ENCODE assay signal across 1 cellular context in the genomic region with DNA sequence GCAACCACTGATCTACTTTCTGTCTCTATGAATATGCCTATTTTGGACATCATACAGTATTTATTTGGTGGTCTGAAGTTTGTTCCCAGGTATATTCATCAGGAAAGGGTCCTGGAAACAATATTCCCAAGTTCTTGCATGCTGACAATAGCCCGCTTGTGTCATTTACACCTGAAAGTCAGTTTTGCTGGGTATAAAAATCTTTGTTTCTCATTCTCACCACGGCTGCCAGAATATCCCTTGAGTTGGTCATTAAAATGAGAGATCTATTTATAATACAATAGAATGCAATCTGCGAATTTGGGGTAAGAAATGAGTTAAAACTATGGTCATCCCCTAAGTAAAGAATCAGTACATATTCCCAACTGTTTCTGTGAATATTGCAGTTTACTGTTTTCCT.
TF ChIP-seq lines count a peak whose summit lies in the region.

No MANE protein-coding gene starts in this region.

TF ChIP-seq in HEK293, 187 proteins besides CTCF, POLR2A, EP300 and RAD21:
- TF ChIP-seq, protein P1, sequence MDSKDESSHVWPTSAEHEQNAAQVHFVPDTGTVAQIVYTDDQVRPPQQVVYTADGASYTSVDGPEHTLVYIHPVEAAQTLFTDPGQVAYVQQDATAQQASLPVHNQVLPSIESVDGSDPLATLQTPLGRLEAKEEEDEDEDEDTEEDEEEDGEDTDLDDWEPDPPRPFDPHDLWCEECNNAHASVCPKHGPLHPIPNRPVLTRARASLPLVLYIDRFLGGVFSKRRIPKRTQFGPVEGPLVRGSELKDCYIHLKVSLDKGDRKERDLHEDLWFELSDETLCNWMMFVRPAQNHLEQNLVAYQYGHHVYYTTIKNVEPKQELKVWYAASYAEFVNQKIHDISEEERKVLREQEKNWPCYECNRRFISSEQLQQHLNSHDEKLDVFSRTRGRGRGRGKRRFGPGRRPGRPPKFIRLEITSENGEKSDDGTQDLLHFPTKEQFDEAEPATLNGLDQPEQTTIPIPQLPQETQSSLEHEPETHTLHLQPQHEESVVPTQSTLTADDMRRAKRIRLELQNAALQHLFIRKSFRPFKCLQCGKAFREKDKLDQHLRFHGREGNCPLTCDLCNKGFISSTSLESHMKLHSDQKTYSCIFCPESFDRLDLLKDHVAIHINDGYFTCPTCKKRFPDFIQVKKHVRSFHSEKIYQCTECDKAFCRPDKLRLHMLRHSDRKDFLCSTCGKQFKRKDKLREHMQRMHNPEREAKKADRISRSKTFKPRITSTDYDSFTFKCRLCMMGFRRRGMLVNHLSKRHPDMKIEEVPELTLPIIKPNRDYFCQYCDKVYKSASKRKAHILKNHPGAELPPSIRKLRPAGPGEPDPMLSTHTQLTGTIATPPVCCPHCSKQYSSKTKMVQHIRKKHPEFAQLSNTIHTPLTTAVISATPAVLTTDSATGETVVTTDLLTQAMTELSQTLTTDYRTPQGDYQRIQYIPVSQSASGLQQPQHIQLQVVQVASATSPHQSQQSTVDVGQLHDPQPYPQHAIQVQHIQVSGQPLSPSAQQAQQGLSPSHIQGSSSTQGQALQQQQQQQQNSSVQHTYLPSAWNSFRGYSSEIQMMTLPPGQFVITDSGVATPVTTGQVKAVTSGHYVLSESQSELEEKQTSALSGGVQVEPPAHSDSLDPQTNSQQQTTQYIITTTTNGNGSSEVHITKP (tag by site-specific recombination; IDR thresholded peaks at IDR 0.05): no peak
- TF ChIP-seq SETDB1 (IDR thresholded peaks at IDR 0.05; ENCODE audit: insufficient read length, low read length): peak; percentile 77
